Comparison of ENCODE assay signal across 17 cellular contexts in the genomic region with DNA sequence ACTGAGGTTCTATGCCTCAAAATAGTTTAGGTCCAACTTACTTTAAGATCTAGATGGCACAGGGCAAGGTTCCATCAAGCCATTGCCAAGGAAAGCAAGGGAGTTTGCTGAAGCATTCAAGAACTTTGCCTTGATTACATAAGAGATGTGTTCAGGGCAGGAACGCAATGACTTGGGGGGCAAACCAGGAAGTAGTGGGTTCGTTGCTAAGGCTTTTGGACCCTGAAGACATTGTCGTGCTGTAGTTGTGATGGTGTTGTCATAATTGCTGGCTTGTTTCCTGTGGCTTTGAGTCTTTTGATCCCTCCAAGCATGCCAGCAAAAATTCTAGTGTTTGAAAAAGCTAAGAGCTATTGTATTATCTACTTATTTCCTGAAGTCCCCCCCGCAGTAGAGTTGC.
"Had no signal": no experiment of that assay in that cellular context is flagged by ENCODE, and none has a peak within 500 bp of the region (broad histone marks: within the 10 kb centered on the region; RNA-seq: fewer than 3 reads in every experiment).

No MANE protein-coding gene starts in this region.

- H3K4me3 Mint-ChIP-seq: activated naive CD4-positive, alpha-beta T cell treated with anti-CD3 and anti-CD28 coated beads, Interleukin-2, amount 10 ng/mL, durations not matched to agents 7 days and 5 days; activated naive CD8-positive, alpha-beta T cell treated with anti-CD3 and anti-CD28 coated beads, Interleukin-2, amount 50 U/mL, for 24 hours; activated T-cell treated with anti-CD3 and anti-CD28 coated beads, Interleukin-2, amount 50 U/mL, for 4 hours; naive thymus-derived CD8-positive, alpha-beta T cell; stimulated activated naive B cell treated with anti-CD40 and anti-IgM and Interleukin-4, amounts not matched to agents 10 μg/mL and 1 μg/mL and 100 μg/mL, for 72 hours had no signal

- H3K4me1 ChIP-seq: colonic mucosa, sigmoid colon had no signal

- DNase-seq: activated CD4-positive, alpha-beta T cell treated with anti-CD3 and anti-CD28 coated beads, Interleukin-2, amount 50 U/mL, for 1 hour; activated CD8-positive, alpha-beta memory T cell treated with anti-CD3 and anti-CD28 coated beads, Interleukin-2, amount 50 U/mL, for 4 hours; activated naive CD8-positive, alpha-beta T cell treated with anti-CD3 and anti-CD28 coated beads, Interleukin-2, amount 50 U/mL, for 24 hours; activated T-cell treated with anti-CD3 and anti-CD28 coated beads, Interleukin-2, amount 50 U/mL, for 4 hours; central memory CD4-positive, alpha-beta T cell; colonic mucosa; heart left ventricle; sigmoid colon; spleen; stimulated activated CD4-positive, alpha-beta T cell treated with anti-CD3 and anti-CD28 coated beads, Interleukin-4, amount 100 ng/mL, for 4 hours; upper lobe of left lung had no signal

- H3K27me3 ChIP-seq: brain microvascular endothelial cell, colonic mucosa, upper lobe of left lung had no signal

- H3K36me3 Mint-ChIP-seq: activated naive CD4-positive, alpha-beta T cell treated with anti-CD3 and anti-CD28 coated beads, Interleukin-2, amount 10 ng/mL, durations not matched to agents 7 days and 5 days; naive thymus-derived CD8-positive, alpha-beta T cell; stimulated activated naive B cell treated with anti-CD40 and anti-IgM and Interleukin-4, amounts not matched to agents 10 μg/mL and 1 μg/mL and 100 μg/mL, for 72 hours had no signal

- H3K9me3 ChIP-seq: colonic mucosa, sigmoid colon, spleen, thoracic aorta, upper lobe of left lung had no signal

- H3K27ac ChIP-seq: brain microvascular endothelial cell, colonic mucosa, heart left ventricle, parathyroid adenoma, sigmoid colon, spleen, thoracic aorta, upper lobe of left lung had no signal

- H3K36me3 ChIP-seq: brain microvascular endothelial cell, colonic mucosa, heart left ventricle, sigmoid colon, spleen, thoracic aorta, upper lobe of left lung had no signal

- H3K27ac Mint-ChIP-seq: activated naive CD4-positive, alpha-beta T cell treated with anti-CD3 and anti-CD28 coated beads, Interleukin-2, amount 10 ng/mL, durations not matched to agents 7 days and 5 days; activated naive CD8-positive, alpha-beta T cell treated with anti-CD3 and anti-CD28 coated beads, Interleukin-2, amount 50 U/mL, for 24 hours; naive thymus-derived CD8-positive, alpha-beta T cell; stimulated activated naive B cell treated with anti-CD40 and anti-IgM and Interleukin-4, amounts not matched to agents 10 μg/mL and 1 μg/mL and 100 μg/mL, for 72 hours had no signal

- H3K4me3 ChIP-seq: colonic mucosa, heart left ventricle, sigmoid colon, spleen, thoracic aorta, upper lobe of left lung had no signal

- H3K9ac ChIP-seq: parathyroid adenoma had no signal

- H3K9me3 Mint-ChIP-seq: activated naive CD4-positive, alpha-beta T cell treated with anti-CD3 and anti-CD28 coated beads, Interleukin-2, amount 10 ng/mL, durations not matched to agents 7 days and 5 days; activated naive CD8-positive, alpha-beta T cell treated with anti-CD3 and anti-CD28 coated beads, Interleukin-2, amount 50 U/mL, for 24 hours; activated T-cell treated with anti-CD3 and anti-CD28 coated beads, Interleukin-2, amount 50 U/mL, for 4 hours; naive thymus-derived CD8-positive, alpha-beta T cell; stimulated activated naive B cell treated with anti-CD40 and anti-IgM and Interleukin-4, amounts not matched to agents 10 μg/mL and 1 μg/mL and 100 μg/mL, for 72 hours had no signal
